ENCODE assay signal across 17 cellular contexts in genomic region chr1:40845895-40846294, GRCh38. TPM values are rescaled to one million over a fixed set of nuclear protein-coding genes. Genes with fewer than 3 reads are reported as not detected.
DNase-seq lines count a peak whose midpoint lies in the region; ATAC-seq and TF ChIP-seq lines count a peak whose summit lies in the region.
"Had no signal": no experiment of that assay in that cellular context is flagged by ENCODE, and none has a peak within 500 bp of the region (broad histone marks: within the 10 kb centered on the region; RNA-seq: fewer than 3 reads in every experiment).

No MANE protein-coding gene starts in this region.

- no peak overlapping the region for H3K4me3 ChIP-seq in sigmoid colon
- H3K4me3 ChIP-seq: A549, GM23338 had no signal

- H3K4me1 Mint-ChIP-seq in activated naive CD8-positive, alpha-beta T cell treated with anti-CD3 and anti-CD28 coated beads, Interleukin-2, amount 10 ng/mL, durations not matched to agents 7 days and 5 days = peaks cover 27% of the 10 kb centered on the region
- H3K4me1 Mint-ChIP-seq in activated naive CD8-positive, alpha-beta T cell treated with anti-CD3 and anti-CD28 coated beads for 36 hours = peaks cover 19% of the 10 kb centered on the region
- peaks cover 49% of the 10 kb centered on the region for H3K4me1 Mint-ChIP-seq in endothelial cell (ENCODE audit: unreplicated experiment)

- peaks cover 0 to 22% (median 13%) of the 10 kb centered on the region in 4 donors for H3K4me1 ChIP-seq in sigmoid colon

- no peaks in the 10 kb centered on the region for H3K27me3 Mint-ChIP-seq in activated naive CD8-positive, alpha-beta T cell treated with anti-CD3 and anti-CD28 coated beads, Interleukin-2, amount 10 ng/mL, durations not matched to agents 7 days and 5 days
- H3K27me3 Mint-ChIP-seq in activated naive CD8-positive, alpha-beta T cell treated with anti-CD3 and anti-CD28 coated beads for 36 hours = no peaks in the 10 kb centered on the region
- peaks cover 5% of the 10 kb centered on the region for H3K27me3 Mint-ChIP-seq in endothelial cell (ENCODE audit: unreplicated experiment)

- peaks cover 13% of the 10 kb centered on the region for H3K36me3 Mint-ChIP-seq in activated naive CD8-positive, alpha-beta T cell treated with anti-CD3 and anti-CD28 coated beads, Interleukin-2, amount 10 ng/mL, durations not matched to agents 7 days and 5 days
- no peaks in the 10 kb centered on the region for H3K36me3 Mint-ChIP-seq in activated naive CD8-positive, alpha-beta T cell treated with anti-CD3 and anti-CD28 coated beads for 36 hours
- peaks cover 4% of the 10 kb centered on the region for H3K36me3 Mint-ChIP-seq in endothelial cell (ENCODE audit: low read depth, unreplicated experiment)
- H3K36me3 Mint-ChIP-seq: CD4-positive, alpha-beta memory T cell had no signal

- no peaks in the 10 kb centered on the region for H3K27me3 ChIP-seq in sigmoid colon

- TF ChIP-seq CTCF in endothelial cell (IDR thresholded peaks at IDR 0.05; ENCODE audit: unreplicated experiment) = no peak
- TF ChIP-seq CTCF in sigmoid colon (IDR thresholded peaks at IDR 0.05) = no peak

- H3K27ac ChIP-seq in sigmoid colon = peak overlapping the region in 3 of 4 donors; percentile 29 to 59 (median 57)
- H3K27ac ChIP-seq: 22Rv1, A549, C4-2B had no signal

- intact Hi-C loops in sigmoid colon (cut with DNase I) = loop anchor here (10.0 kb wide), 1 partner anchor 311 kb away; the partner anchor contains the start of gene ZNF684

- DNase-seq in activated naive CD8-positive, alpha-beta T cell treated with anti-CD3 and anti-CD28 coated beads, Interleukin-2, amount 10 ng/mL, durations not matched to agents 7 days and 5 days = no peak
- no peak for DNase-seq in activated naive CD8-positive, alpha-beta T cell treated with anti-CD3 and anti-CD28 coated beads for 36 hours
- no peak for DNase-seq in endothelial cell (ENCODE audit: low spot score)
- DNase-seq in sigmoid colon = no peak
- DNase-seq in ecto neural progenitor cell (ENCODE audit: low spot score) = no peak
- no peak for DNase-seq in NCI-H524 (lab: John Stamatoyannopoulos, UW)
- no peak for DNase-seq in germinal center (ENCODE audit: low spot score)
- DNase-seq: AML-193; CD4-positive, alpha-beta memory T cell; DMS153; DMS79; HCEC 1CT; HFFc6 had no signal

- peaks cover 5% of the 10 kb centered on the region for H3K9me3 Mint-ChIP-seq in activated naive CD8-positive, alpha-beta T cell treated with anti-CD3 and anti-CD28 coated beads, Interleukin-2, amount 10 ng/mL, durations not matched to agents 7 days and 5 days
- peaks cover 4% of the 10 kb centered on the region for H3K9me3 Mint-ChIP-seq in activated naive CD8-positive, alpha-beta T cell treated with anti-CD3 and anti-CD28 coated beads for 36 hours
- no peaks in the 10 kb centered on the region for H3K9me3 Mint-ChIP-seq in endothelial cell (ENCODE audit: unreplicated experiment)
- H3K9me3 Mint-ChIP-seq: GM23338 had no signal

- POLR2A ChIA-PET in activated naive CD8-positive, alpha-beta T cell treated with anti-CD3 and anti-CD28 coated beads, Interleukin-2, amount 10 ng/mL, durations not matched to agents 7 days and 5 days (lab: Charles Lee) = interaction anchor here (1.1 kb wide), 1 partner anchor 134 kb away, joined by 4 read pairs; the partner anchor contains the start of gene CTPS1

- ATAC-seq in activated naive CD8-positive, alpha-beta T cell treated with anti-CD3 and anti-CD28 coated beads, Interleukin-2, amount 10 ng/mL, durations not matched to agents 7 days and 5 days (ENCODE audit: low read depth) = no peak
- ATAC-seq: A549, GM23338 had no signal

- H3K4me3 Mint-ChIP-seq in activated naive CD8-positive, alpha-beta T cell treated with anti-CD3 and anti-CD28 coated beads, Interleukin-2, amount 10 ng/mL, durations not matched to agents 7 days and 5 days = peak overlapping the region; percentile 75
- H3K4me3 Mint-ChIP-seq in activated naive CD8-positive, alpha-beta T cell treated with anti-CD3 and anti-CD28 coated beads for 36 hours = no peak overlapping the region
- no peak overlapping the region for H3K4me3 Mint-ChIP-seq in endothelial cell (ENCODE audit: unreplicated experiment)
- H3K4me3 Mint-ChIP-seq: GM23338, HFFc6 had no signal

- 93 to 95% methylated on average over 1 of the region's 1 CpG for WGBS in sigmoid colon, 2 donors

- H3K36me3 ChIP-seq in sigmoid colon = no peaks in the 10 kb centered on the region

- TF ChIP-seq POLR2A in sigmoid colon (IDR thresholded peaks at IDR 0.05) = no peak

- H3K9me3 ChIP-seq in sigmoid colon = peaks cover 0 to 3% (median 0%) of the 10 kb centered on the region in 4 donors
- H3K9me3 ChIP-seq: A549 had no signal

- H3K27ac Mint-ChIP-seq in activated naive CD8-positive, alpha-beta T cell treated with anti-CD3 and anti-CD28 coated beads, Interleukin-2, amount 10 ng/mL, durations not matched to agents 7 days and 5 days = no peak overlapping the region
- no peak overlapping the region for H3K27ac Mint-ChIP-seq in activated naive CD8-positive, alpha-beta T cell treated with anti-CD3 and anti-CD28 coated beads for 36 hours
- peak overlapping the region; percentile 98 for H3K27ac Mint-ChIP-seq in endothelial cell (ENCODE audit: unreplicated experiment)
- H3K27ac Mint-ChIP-seq: GM23338, HFFc6 had no signal

- no peak for TF ChIP-seq EP300 in sigmoid colon (IDR thresholded peaks at IDR 0.05)

RNA-seq across cellular contexts. Expression of gene CITED4, which starts 16.3 kb away (rescaled TPM):
- 10 to 100 TPM; 13.1 to 15.0 TPM for total RNA-seq in activated naive CD8-positive, alpha-beta T cell treated with anti-CD3 and anti-CD28 coated beads, Interleukin-2, amount 10 ng/mL, durations not matched to agents 7 days and 5 days
- 1 to 10 TPM; 4.3 to 5.3 TPM for total RNA-seq in activated naive CD8-positive, alpha-beta T cell treated with anti-CD3 and anti-CD28 coated beads for 36 hours
- 3.6 TPM for total RNA-seq in endothelial cell (ENCODE audit: unreplicated experiment)
- total RNA-seq in sigmoid colon = 10 to 100 TPM; 22.7 to 59.8 (median 36.9) TPM
- polyA plus RNA-seq in sigmoid colon = 1 to 10 TPM in 1 of 3 donors, not detected in 2; 3.0 TPM
